ENCODE assay signal across 1 cellular context in the genomic region with DNA sequence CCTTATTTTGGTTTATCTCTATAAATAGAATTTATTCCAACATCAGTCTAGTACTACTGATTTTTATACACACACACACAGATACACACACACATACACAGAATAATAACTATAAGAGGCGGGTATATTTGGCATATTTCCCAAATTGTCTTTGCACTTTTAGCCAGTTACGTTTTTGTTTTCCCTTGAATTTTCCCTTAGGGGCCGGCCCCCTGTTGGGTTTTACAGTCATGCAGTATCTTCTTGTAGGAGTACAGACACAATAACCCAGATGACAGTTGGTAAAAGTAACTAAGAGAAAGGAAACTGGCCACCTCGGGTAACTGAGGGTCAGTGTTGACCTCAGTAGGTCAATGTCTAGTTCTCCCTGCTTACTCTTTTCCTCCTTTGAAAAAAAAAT.
TF ChIP-seq lines count a peak whose summit lies in the region.

No MANE protein-coding gene starts in this region.

TF ChIP-seq in GM23338, 12 proteins besides CTCF, POLR2A, EP300 and RAD21 (continued from another document):
- TF ChIP-seq, protein P1, sequence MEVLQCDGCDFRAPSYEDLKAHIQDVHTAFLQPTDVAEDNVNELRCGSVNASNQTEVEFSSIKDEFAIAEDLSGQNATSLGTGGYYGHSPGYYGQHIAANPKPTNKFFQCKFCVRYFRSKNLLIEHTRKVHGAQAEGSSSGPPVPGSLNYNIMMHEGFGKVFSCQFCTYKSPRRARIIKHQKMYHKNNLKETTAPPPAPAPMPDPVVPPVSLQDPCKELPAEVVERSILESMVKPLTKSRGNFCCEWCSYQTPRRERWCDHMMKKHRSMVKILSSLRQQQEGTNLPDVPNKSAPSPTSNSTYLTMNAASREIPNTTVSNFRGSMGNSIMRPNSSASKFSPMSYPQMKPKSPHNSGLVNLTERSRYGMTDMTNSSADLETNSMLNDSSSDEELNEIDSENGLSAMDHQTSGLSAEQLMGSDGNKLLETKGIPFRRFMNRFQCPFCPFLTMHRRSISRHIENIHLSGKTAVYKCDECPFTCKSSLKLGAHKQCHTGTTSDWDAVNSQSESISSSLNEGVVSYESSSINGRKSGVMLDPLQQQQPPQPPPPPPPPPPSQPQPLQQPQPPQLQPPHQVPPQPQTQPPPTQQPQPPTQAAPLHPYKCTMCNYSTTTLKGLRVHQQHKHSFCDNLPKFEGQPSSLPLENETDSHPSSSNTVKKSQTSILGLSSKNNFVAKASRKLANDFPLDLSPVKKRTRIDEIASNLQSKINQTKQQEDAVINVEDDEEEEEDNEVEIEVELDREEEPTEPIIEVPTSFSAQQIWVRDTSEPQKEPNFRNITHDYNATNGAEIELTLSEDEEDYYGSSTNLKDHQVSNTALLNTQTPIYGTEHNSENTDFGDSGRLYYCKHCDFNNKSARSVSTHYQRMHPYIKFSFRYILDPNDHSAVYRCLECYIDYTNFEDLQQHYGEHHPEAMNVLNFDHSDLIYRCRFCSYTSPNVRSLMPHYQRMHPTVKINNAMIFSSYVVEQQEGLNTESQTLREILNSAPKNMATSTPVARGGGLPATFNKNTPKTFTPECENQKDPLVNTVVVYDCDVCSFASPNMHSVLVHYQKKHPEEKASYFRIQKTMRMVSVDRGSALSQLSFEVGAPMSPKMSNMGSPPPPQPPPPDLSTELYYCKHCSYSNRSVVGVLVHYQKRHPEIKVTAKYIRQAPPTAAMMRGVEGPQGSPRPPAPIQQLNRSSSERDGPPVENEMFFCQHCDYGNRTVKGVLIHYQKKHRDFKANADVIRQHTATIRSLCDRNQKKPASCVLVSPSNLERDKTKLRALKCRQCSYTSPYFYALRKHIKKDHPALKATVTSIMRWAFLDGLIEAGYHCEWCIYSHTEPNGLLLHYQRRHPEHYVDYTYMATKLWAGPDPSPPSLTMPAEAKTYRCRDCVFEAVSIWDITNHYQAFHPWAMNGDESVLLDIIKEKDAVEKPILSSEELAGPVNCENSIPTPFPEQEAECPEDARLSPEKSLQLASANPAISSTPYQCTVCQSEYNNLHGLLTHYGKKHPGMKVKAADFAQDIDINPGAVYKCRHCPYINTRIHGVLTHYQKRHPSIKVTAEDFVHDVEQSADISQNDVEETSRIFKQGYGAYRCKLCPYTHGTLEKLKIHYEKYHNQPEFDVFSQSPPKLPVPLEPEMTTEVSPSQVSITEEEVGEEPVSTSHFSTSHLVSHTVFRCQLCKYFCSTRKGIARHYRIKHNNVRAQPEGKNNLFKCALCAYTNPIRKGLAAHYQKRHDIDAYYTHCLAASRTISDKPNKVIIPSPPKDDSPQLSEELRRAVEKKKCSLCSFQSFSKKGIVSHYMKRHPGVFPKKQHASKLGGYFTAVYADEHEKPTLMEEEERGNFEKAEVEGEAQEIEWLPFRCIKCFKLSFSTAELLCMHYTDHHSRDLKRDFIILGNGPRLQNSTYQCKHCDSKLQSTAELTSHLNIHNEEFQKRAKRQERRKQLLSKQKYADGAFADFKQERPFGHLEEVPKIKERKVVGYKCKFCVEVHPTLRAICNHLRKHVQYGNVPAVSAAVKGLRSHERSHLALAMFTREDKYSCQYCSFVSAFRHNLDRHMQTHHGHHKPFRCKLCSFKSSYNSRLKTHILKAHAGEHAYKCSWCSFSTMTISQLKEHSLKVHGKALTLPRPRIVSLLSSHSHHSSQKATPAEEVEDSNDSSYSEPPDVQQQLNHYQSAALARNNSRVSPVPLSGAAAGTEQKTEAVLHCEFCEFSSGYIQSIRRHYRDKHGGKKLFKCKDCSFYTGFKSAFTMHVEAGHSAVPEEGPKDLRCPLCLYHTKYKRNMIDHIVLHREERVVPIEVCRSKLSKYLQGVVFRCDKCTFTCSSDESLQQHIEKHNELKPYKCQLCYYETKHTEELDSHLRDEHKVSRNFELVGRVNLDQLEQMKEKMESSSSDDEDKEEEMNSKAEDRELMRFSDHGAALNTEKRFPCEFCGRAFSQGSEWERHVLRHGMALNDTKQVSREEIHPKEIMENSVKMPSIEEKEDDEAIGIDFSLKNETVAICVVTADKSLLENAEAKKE (CRISPR knock-in tag; IDR thresholded peaks at IDR 0.05) = no peak
- no peak for TF ChIP-seq ZNF331 (CRISPR knock-in tag; IDR thresholded peaks at IDR 0.05; ENCODE audit: low read depth)
- no peak for TF ChIP-seq POLR2AphosphoS5 (IDR thresholded peaks at IDR 0.05; ENCODE audit: low read depth)
- no peak for TF ChIP-seq ZNF114 (CRISPR knock-in tag; IDR thresholded peaks at IDR 0.05)
- no peak for TF ChIP-seq CREB1 (CRISPR knock-in tag; IDR thresholded peaks at IDR 0.05; ENCODE audit: low read depth)
- TF ChIP-seq NANOG (IDR thresholded peaks at IDR 0.05; ENCODE audit: borderline replicate concordance) = no peak
